ENCODE assay signal across 1 cellular context in the genomic region with DNA sequence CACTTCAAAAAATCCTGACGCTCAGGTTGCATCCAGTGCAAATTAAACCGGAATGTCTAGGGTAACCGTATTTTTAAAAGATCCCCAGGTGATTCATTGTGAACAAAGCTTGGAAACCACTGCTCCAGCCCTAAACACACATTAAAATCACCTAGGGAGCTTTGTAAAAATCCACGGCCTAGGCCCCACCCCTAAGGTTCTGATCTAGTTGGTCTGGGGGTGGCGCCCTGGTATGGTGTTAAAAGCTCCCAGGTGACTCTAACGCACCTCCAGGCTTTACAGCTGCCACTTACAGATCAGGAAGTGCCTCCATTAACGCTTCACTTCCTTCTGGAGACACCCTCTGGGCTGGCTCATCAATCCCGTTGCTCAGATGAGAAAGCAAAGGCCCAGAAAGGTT.
TF ChIP-seq lines count a peak whose summit lies in the region.

No MANE protein-coding gene starts in this region.

TF ChIP-seq in H1, 55 proteins besides CTCF, POLR2A, EP300 and RAD21 (continued from another document):
- TF ChIP-seq, protein P1, sequence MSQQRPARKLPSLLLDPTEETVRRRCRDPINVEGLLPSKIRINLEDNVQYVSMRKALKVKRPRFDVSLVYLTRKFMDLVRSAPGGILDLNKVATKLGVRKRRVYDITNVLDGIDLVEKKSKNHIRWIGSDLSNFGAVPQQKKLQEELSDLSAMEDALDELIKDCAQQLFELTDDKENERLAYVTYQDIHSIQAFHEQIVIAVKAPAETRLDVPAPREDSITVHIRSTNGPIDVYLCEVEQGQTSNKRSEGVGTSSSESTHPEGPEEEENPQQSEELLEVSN (IDR thresholded peaks at IDR 0.05), result no peak
- TF ChIP-seq JUND (IDR thresholded peaks at IDR 0.05; ENCODE audit: low read length) (no peak), POU5F1 (IDR thresholded peaks at IDR 0.05; ENCODE audit: low read depth, low read length) (no peak), CBX8 (IDR thresholded peaks at IDR 0.05; ENCODE audit: borderline replicate concordance, low read depth, low read length) (no peak)
